ENCODE assay signal across 31 cellular contexts in genomic region chr2:184734338-184734737, GRCh38.
"Had no signal": no experiment of that assay in that cellular context is flagged by ENCODE, and none has a peak within 500 bp of the region (broad histone marks: within the 10 kb centered on the region; RNA-seq: fewer than 3 reads in every experiment).

No MANE protein-coding gene starts in this region.

- H3K4me3 Mint-ChIP-seq: activated CD4-positive, alpha-beta memory T cell treated with anti-CD3 and anti-CD28 coated beads, Interleukin-2, amount 10 ng/mL, durations not matched to agents 7 days and 5 days; activated CD4-positive, alpha-beta T cell treated with anti-CD3 and anti-CD28 coated beads for 36 hours; activated naive CD4-positive, alpha-beta T cell treated with anti-CD3 and anti-CD28 coated beads, Interleukin-2, amount 10 ng/mL, durations not matched to agents 7 days and 5 days; activated naive CD8-positive, alpha-beta T cell treated with anti-CD3 and anti-CD28 coated beads for 36 hours; activated T-helper 17 cell treated with anti-CD3 and anti-CD28 coated beads, Interleukin-2, amount 50 U/mL, for 72 hours; T-helper 1 cell treated with Interleukin-12 subunit alpha and Interleukin-12 subunit beta and Interleukin-4 antibody, amounts not matched to agents 30 μg/mL and 1 μg/mL, for 36 hours had no signal

- H3K27ac Mint-ChIP-seq: activated CD4-positive, alpha-beta memory T cell treated with anti-CD3 and anti-CD28 coated beads, Interleukin-2, amount 10 ng/mL, durations not matched to agents 7 days and 5 days; activated CD4-positive, alpha-beta T cell treated with anti-CD3 and anti-CD28 coated beads for 36 hours; activated naive CD4-positive, alpha-beta T cell treated with anti-CD3 and anti-CD28 coated beads, Interleukin-2, amount 10 ng/mL, durations not matched to agents 7 days and 5 days; activated naive CD8-positive, alpha-beta T cell treated with anti-CD3 and anti-CD28 coated beads for 36 hours; activated T-helper 17 cell treated with anti-CD3 and anti-CD28 coated beads, Interleukin-2, amount 50 U/mL, for 72 hours; T-helper 1 cell treated with Interleukin-12 subunit alpha and Interleukin-12 subunit beta and Interleukin-4 antibody, amounts not matched to agents 30 μg/mL and 1 μg/mL, for 36 hours had no signal

- H3K4me1 ChIP-seq: adrenal gland, breast epithelium, Peyer's patch, SJSA1 had no signal

- DNase-seq: activated CD4-positive, alpha-beta memory T cell treated with anti-CD3 and anti-CD28 coated beads, Interleukin-2, amount 10 ng/mL, durations not matched to agents 7 days and 5 days; activated CD4-positive, alpha-beta T cell treated with anti-CD3 and anti-CD28 coated beads for 36 hours; activated CD4-positive, alpha-beta T cell treated with anti-CD3 and anti-CD28 coated beads, Interleukin-2, amount 50 U/mL, for 1 hour; activated CD4-positive, CD25-positive, alpha-beta regulatory T cell; activated gamma-delta T cell; activated naive CD4-positive, alpha-beta T cell treated with anti-CD3 and anti-CD28 coated beads, Interleukin-2, amount 10 ng/mL, durations not matched to agents 7 days and 5 days; activated naive CD8-positive, alpha-beta T cell treated with anti-CD3 and anti-CD28 coated beads for 36 hours; activated T-cell treated with anti-CD3 and anti-CD28 coated beads for 4 hours; activated T-cell treated with anti-CD3 and anti-CD28 coated beads, Interleukin-2, amount 50 U/mL, for 48 hours; adrenal gland; aorta; caudate nucleus; NCI-H1048; NCI-H146; NCI-H187 treated with DMSO at 0.1 percent for 48 hours; NCI-H2081 treated with DMSO at 0.1 percent for 48 hours; NCI-H2171; NCI-H2227 treated with DMSO at 0.1 percent for 48 hours; NCI-H446 treated with DMSO at 0.1 percent for 48 hours; NCI-H526 treated with DMSO at 0.1 percent for 48 hours; NCI-H82; NK-92 treated with Interleukin-12 subunit alpha and Interleukin-12 subunit beta, amount 100 ng/mL, for 24 hours; OCI-M1; Peyer's patch; SHP77 had no signal

- H3K27me3 Mint-ChIP-seq: activated CD4-positive, alpha-beta memory T cell treated with anti-CD3 and anti-CD28 coated beads, Interleukin-2, amount 10 ng/mL, durations not matched to agents 7 days and 5 days; activated CD4-positive, alpha-beta T cell treated with anti-CD3 and anti-CD28 coated beads for 36 hours; activated naive CD4-positive, alpha-beta T cell treated with anti-CD3 and anti-CD28 coated beads, Interleukin-2, amount 10 ng/mL, durations not matched to agents 7 days and 5 days; activated naive CD8-positive, alpha-beta T cell treated with anti-CD3 and anti-CD28 coated beads for 36 hours; activated T-helper 17 cell treated with anti-CD3 and anti-CD28 coated beads, Interleukin-2, amount 50 U/mL, for 72 hours had no signal

- ATAC-seq: activated CD4-positive, alpha-beta T cell treated with anti-CD3 and anti-CD28 coated beads for 36 hours; activated T-helper 17 cell treated with anti-CD3 and anti-CD28 coated beads, Interleukin-2, amount 50 U/mL, for 72 hours; SK-N-SH treated with all-trans-retinoic acid at 6 μM for 48 hours had no signal

- FAIRE-seq: TTC549 had no signal

- H3K27ac ChIP-seq: adrenal gland, breast epithelium, Peyer's patch, SJSA1 had no signal

- H3K4me3 ChIP-seq: adrenal gland, breast epithelium, Peyer's patch, SJSA1 had no signal

- H3K27me3 ChIP-seq: adrenal gland, breast epithelium, Peyer's patch, SJSA1 had no signal

- H3K36me3 ChIP-seq: adrenal gland, breast epithelium, Peyer's patch, SJSA1 had no signal

- H3K4me1 Mint-ChIP-seq: activated CD4-positive, alpha-beta memory T cell treated with anti-CD3 and anti-CD28 coated beads, Interleukin-2, amount 10 ng/mL, durations not matched to agents 7 days and 5 days; activated CD4-positive, alpha-beta T cell treated with anti-CD3 and anti-CD28 coated beads for 36 hours; activated naive CD4-positive, alpha-beta T cell treated with anti-CD3 and anti-CD28 coated beads, Interleukin-2, amount 10 ng/mL, durations not matched to agents 7 days and 5 days; activated naive CD8-positive, alpha-beta T cell treated with anti-CD3 and anti-CD28 coated beads for 36 hours; activated T-helper 17 cell treated with anti-CD3 and anti-CD28 coated beads, Interleukin-2, amount 50 U/mL, for 72 hours had no signal

- H3K36me3 Mint-ChIP-seq: activated naive CD4-positive, alpha-beta T cell treated with anti-CD3 and anti-CD28 coated beads, Interleukin-2, amount 10 ng/mL, durations not matched to agents 7 days and 5 days; activated naive CD8-positive, alpha-beta T cell treated with anti-CD3 and anti-CD28 coated beads for 36 hours had no signal
